In genomic region chr21:39891863-39892262, GRCh38 we compare ENCODE assay signal across 12 cellular contexts. TPM values are rescaled to one million over a fixed set of nuclear protein-coding genes. Genes with fewer than 3 reads are reported as not detected.
"Had no signal": no experiment of that assay in that cellular context is flagged by ENCODE, and none has a peak within 500 bp of the region (broad histone marks: within the 10 kb centered on the region; RNA-seq: fewer than 3 reads in every experiment).

No MANE protein-coding gene starts in this region.

RNA-seq across cellular contexts. Expression of gene PCP4, which starts 24.6 kb away (rescaled TPM):
- total RNA-seq: activated naive CD4-positive, alpha-beta T cell treated with anti-CD3 and anti-CD28 coated beads for 36 hours; activated naive CD4-positive, alpha-beta T cell treated with anti-CD3 and anti-CD28 coated beads, Interleukin-2, amount 50 U/mL, for 72 hours; activated naive CD8-positive, alpha-beta T cell treated with anti-CD3 and anti-CD28 coated beads for 36 hours; activated naive CD8-positive, alpha-beta T cell treated with anti-CD3 and anti-CD28 coated beads, Interleukin-2, amount 10 ng/mL, durations not matched to agents 7 days and 5 days; activated T-cell treated with anti-CD3 and anti-CD28 coated beads, Interleukin-2, amount 50 U/mL, for 4 hours; activated T-cell treated with anti-CD3 and anti-CD28 coated beads, Interleukin-2, amount 50 U/mL, for 72 hours; activated T-helper 1 cell treated with anti-CD3 and anti-CD28 coated beads, Interleukin-12 subunit alpha, Interleukin-12 subunit beta, Interleukin-2, Interleukin-4 antibody, amounts not matched to agents 30 ng/mL and 10 ng/mL and 1 ng/mL, durations not matched to agents 14 hours and 24 hours and 36 hours; activated T-helper 17 cell treated with anti-CD3 and anti-CD28 coated beads, Interleukin-2, amount 50 U/mL, for 72 hours; activated T-helper 2 cell treated with anti-CD3 and anti-CD28 coated beads, Interferon-gamma antibody, Interleukin-2, Interleukin-4, amounts not matched to agents 10 μg/mL and 5 μg/mL and 100 μg/mL, durations not matched to agents 14 hours and 24 hours and 36 hours; ascending aorta; bronchial epithelial cell; cardiac muscle cell had no signal
